In the genomic region with DNA sequence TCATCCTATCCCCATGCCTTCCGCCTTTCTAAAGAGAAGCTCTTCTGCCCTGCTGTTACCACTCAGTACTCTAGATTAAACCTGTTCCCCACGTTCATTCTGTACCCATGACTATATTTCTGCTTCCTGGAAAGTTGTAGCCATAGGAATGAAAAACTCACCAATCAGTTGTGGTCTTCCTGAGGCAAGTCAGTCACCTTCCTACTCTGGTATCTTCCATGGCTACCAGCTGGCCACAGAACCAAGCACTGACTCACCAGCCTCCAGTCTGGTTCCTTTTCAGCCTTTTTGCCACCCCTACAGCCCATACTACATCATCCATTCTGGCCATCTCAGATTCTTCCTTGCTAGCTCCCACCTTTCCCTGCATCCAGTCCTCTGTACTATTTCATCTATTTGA, we compare ENCODE assay signal across 11 cellular contexts. TPM values are rescaled to one million over a fixed set of nuclear protein-coding genes. Genes with fewer than 3 reads are reported as not detected.
DNase-seq lines count a peak whose midpoint lies in the region; TF ChIP-seq lines count a peak whose summit lies in the region.
"Had no signal": no experiment of that assay in that cellular context is flagged by ENCODE, and none has a peak within 500 bp of the region (broad histone marks: within the 10 kb centered on the region; RNA-seq: fewer than 3 reads in every experiment).

No MANE protein-coding gene starts in this region.

- H3K36me3 ChIP-seq in breast epithelium (no peaks in the 10 kb centered on the region), right atrium auricular region (no peaks in the 10 kb centered on the region), tibial artery (peaks cover 0 to 4% (median 0%) of the 10 kb centered on the region in 3 donors)

- BruUV-seq in MCF 10A (replicated peaks; lab: Mats Ljungman, UMichigan), result no TSS peak

- POLR2A ChIA-PET in MCF 10A (lab: Yijun Ruan, JAX), result interaction anchor here (0.5 kb wide), 1 partner anchor 40 kb away, joined by 3 read pairs; no protein-coding TSS in a partner anchor

- CTCF ChIA-PET in MCF 10A (lab: Yijun Ruan, JAX), result interaction anchor here (2.6 kb wide), 1 partner anchor 114 kb away, joined by 14 read pairs; no protein-coding TSS in a partner anchor

- H3K27me3 Mint-ChIP-seq in MCF 10A (ENCODE audit: insufficient read depth, unreplicated experiment), result no peaks in the 10 kb centered on the region
- H3K27me3 Mint-ChIP-seq: activated B cell treated with CpG ODN at 0.5 μM for 24 hours had no signal

- H3K27me3 ChIP-seq in breast epithelium (no peaks in the 10 kb centered on the region), right atrium auricular region (no peaks in the 10 kb centered on the region), tibial artery (no peaks in the 10 kb centered on the region)

- peaks cover 20% of the 10 kb centered on the region for H3K4me1 Mint-ChIP-seq in MCF 10A (ENCODE audit: insufficient read depth, unreplicated experiment)

- no peak for DNase-seq in breast epithelium (ENCODE audit: low spot score in 2 of 2)
- DNase-seq in MCF 10A (ENCODE audit: unreplicated experiment), result no peak
- no peak for DNase-seq in right atrium auricular region (ENCODE audit: low spot score)
- DNase-seq in tibial artery, result no peak
- DNase-seq in NCI-H446 (lab: John Stamatoyannopoulos, UW), result no peak
- DNase-seq in NCI-H69 (lab: John Stamatoyannopoulos, UW), result no peak
- DNase-seq in NCI-H1436 (lab: John Stamatoyannopoulos, UW), result no peak
- DNase-seq: activated B cell treated with CpG ODN at 0.5 μM for 24 hours; stimulated activated CD4-positive, alpha-beta T cell treated with anti-CD3 and anti-CD28 coated beads, Interleukin-4, amount 100 ng/mL, for 4 hours had no signal

- TF ChIP-seq CTCF in breast epithelium (IDR thresholded peaks at IDR 0.05), result no peak
- TF ChIP-seq CTCF in MCF 10A (IDR thresholded peaks at IDR 0.05; ENCODE audit: unreplicated experiment), result no peak
- no peak for TF ChIP-seq CTCF in right atrium auricular region (IDR thresholded peaks at IDR 0.05)
- no peak for TF ChIP-seq CTCF in tibial artery (IDR thresholded peaks at IDR 0.05)

- no peaks in the 10 kb centered on the region for H3K9me3 Mint-ChIP-seq in MCF 10A (ENCODE audit: unreplicated experiment)

- no peak overlapping the region for H3K27ac Mint-ChIP-seq in MCF 10A (ENCODE audit: low read depth, unreplicated experiment)
- H3K27ac Mint-ChIP-seq: activated B cell treated with CpG ODN at 0.5 μM for 24 hours had no signal

- no peaks in the 10 kb centered on the region for H3K9me3 ChIP-seq in breast epithelium
- H3K9me3 ChIP-seq in right atrium auricular region, result no peaks in the 10 kb centered on the region
- no peaks in the 10 kb centered on the region for H3K9me3 ChIP-seq in tibial artery
- H3K9me3 ChIP-seq: mucosa of descending colon had no signal

- H3K4me1 ChIP-seq in breast epithelium (no peaks in the 10 kb centered on the region), right atrium auricular region (peaks cover 0 to 39% of the 10 kb centered on the region in 2 donors), tibial artery (peaks cover 0 to 44% (median 12%) of the 10 kb centered on the region in 4 donors)

- peaks cover 7% of the 10 kb centered on the region for H3K36me3 Mint-ChIP-seq in MCF 10A (ENCODE audit: insufficient read depth, unreplicated experiment)

- no peak for TF ChIP-seq POLR2A in breast epithelium (IDR thresholded peaks at IDR 0.05)

- intact Hi-C loops in breast epithelium (cut with DNase I; ENCODE audit: low total_unique reads) (no loop called here), MCF 10A (cut with micrococcal nuclease) (no loop called here), tibial artery (cut with DNase I; ENCODE audit: low total_unique reads) (loop anchor here (10.0 kb wide), 1 partner anchor 452 kb away; the partner anchor contains the start of gene HES1)

- peak overlapping the region; percentile 19 to 46 for H3K27ac ChIP-seq in breast epithelium
- H3K27ac ChIP-seq in angular gyrus (ENCODE audit: low read depth, low read length), result peak overlapping the region; percentile 77
- peak overlapping the region; percentile 67 to 76 for H3K27ac ChIP-seq in right atrium auricular region
- H3K27ac ChIP-seq in tibial artery, result peak overlapping the region; percentile 63 to 74

- H3K4me3 Mint-ChIP-seq in MCF 10A (ENCODE audit: unreplicated experiment), result no peak overlapping the region
- H3K4me3 Mint-ChIP-seq: activated B cell treated with CpG ODN at 0.5 μM for 24 hours had no signal

- H3K4me3 ChIP-seq in breast epithelium (no peak overlapping the region), right atrium auricular region (no peak overlapping the region), tibial artery (no peak overlapping the region)
- H3K4me3 ChIP-seq: mucosa of descending colon had no signal

RNA-seq across cellular contexts. Expression of gene TMEM44, which starts 46.4 kb away (rescaled TPM):
- total RNA-seq in breast epithelium, result 10 to 100 TPM in 1 of 3 donors, 1 to 10 TPM in 2; 9.4 to 12.8 (median 9.6) TPM
- 8.3 and 13.2 TPM in 2 replicates for total RNA-seq in MCF 10A (2022)
- 1 to 10 TPM; 5.9 to 6.4 TPM for total RNA-seq in right atrium auricular region
